In genomic region chr11:208177-208916, GRCh38 we compare ENCODE assay signal across 8 cellular contexts. TPM values are rescaled to one million over a fixed set of nuclear protein-coding genes. Genes with fewer than 3 reads are reported as not detected.
DNase-seq lines count a peak whose midpoint lies in the region; ATAC-seq and TF ChIP-seq lines count a peak whose summit lies in the region.

No MANE protein-coding gene starts in this region.

- intact Hi-C loops in activated CD4-positive, alpha-beta memory T cell treated with anti-CD3 and anti-CD28 coated beads for 36 hours (cut with micrococcal nuclease): loop anchor here (5.0 kb wide), 1 partner anchor 149 kb away; no protein-coding TSS in a partner anchor
- intact Hi-C loops in dorsolateral prefrontal cortex (cut with DNase I): loop anchor here in 1 of 2 donors (5.0 kb wide), 2 partner anchors 159 to 239 kb away; partner anchors contain the start of gene B4GALNT4
- intact Hi-C loops in right lobe of liver (cut with DNase I): no loop called here

- peaks cover 0 to 25% (median 13%) of the 10 kb centered on the region in 4 donors for H3K4me1 ChIP-seq in right lobe of liver

- peak overlapping the region; percentile 89 for H3K4me3 ChIP-seq in GM12875 (ENCODE audit: low read depth, low read length)
- peak overlapping the region; percentile 53 to 100 (median 96) for H3K4me3 ChIP-seq in dorsolateral prefrontal cortex
- peak overlapping the region; percentile 90 to 99 (median 95) for H3K4me3 ChIP-seq in right lobe of liver

- TF ChIP-seq POLR2A in right lobe of liver (IDR thresholded peaks at IDR 0.05): peak; percentile 90

- CTCF ChIA-PET in activated CD4-positive, alpha-beta memory T cell treated with anti-CD3 and anti-CD28 coated beads for 36 hours (lab: Charles Lee): interaction anchor here (1.1 to 1.5 kb wide), 4 partner anchors 28 to 327 kb away, joined by 3 to 4 read pairs (median 4); partner anchors contain the start of genes HRAS, PSMD13 and SIRT3

- H3K9me3 ChIP-seq in right lobe of liver: no peaks in the 10 kb centered on the region

- TF ChIP-seq CTCF in GM12875 (IDR thresholded peaks at IDR 0.05; ENCODE audit: borderline replicate concordance, insufficient read depth, low read depth, low read length) (no peak), dorsolateral prefrontal cortex (IDR thresholded peaks at IDR 0.05 in 54 of 56, conservative IDR thresholded peaks at IDR 0.05 in 2 of 56; ENCODE audit: low read depth in 1 of 56, partially characterized antibody in 56 of 56) (peak in 31 of 56 donors; percentile 6 to 57 (median 24)), right lobe of liver (IDR thresholded peaks at IDR 0.05) (no peak)

- peak overlapping the region; percentile 99 for H3K27ac Mint-ChIP-seq in activated CD4-positive, alpha-beta memory T cell treated with anti-CD3 and anti-CD28 coated beads for 36 hours

- no peaks in the 10 kb centered on the region for H3K9me3 Mint-ChIP-seq in activated CD4-positive, alpha-beta memory T cell treated with anti-CD3 and anti-CD28 coated beads for 36 hours

- H3K4me3 Mint-ChIP-seq in activated CD4-positive, alpha-beta memory T cell treated with anti-CD3 and anti-CD28 coated beads for 36 hours: peak overlapping the region; percentile 97

- peak; percentile 29 to 55 for DNase-seq in NCI-H524 (lab: John Stamatoyannopoulos, UW)
- DNase-seq in activated CD4-positive, alpha-beta memory T cell treated with anti-CD3 and anti-CD28 coated beads for 36 hours: peak; percentile 89
- peak; percentile 52 to 85 (median 68) for DNase-seq in dorsolateral prefrontal cortex
- peak; percentile 87 to 88 (median 87) for DNase-seq in right lobe of liver
- peak; percentile 84 for DNase-seq in stimulated activated CD4-positive, alpha-beta T cell treated with anti-CD3 and anti-CD28 coated beads, Interleukin-4, amount 100 ng/mL, for 24 hours

- H3K36me3 ChIP-seq in right lobe of liver: peaks cover 0 to 54% (median 11%) of the 10 kb centered on the region in 4 donors

- POLR2A ChIA-PET in activated CD4-positive, alpha-beta memory T cell treated with anti-CD3 and anti-CD28 coated beads for 36 hours (lab: Charles Lee): interaction anchor here (1.1 to 5.2 kb wide), 3 partner anchors 29 to 147 kb away, joined by 4 to 32 read pairs (median 10); partner anchors contain the start of genes PSMD13 and SIRT3

- ATAC-seq in HG03095 (IDR thresholded peaks at IDR 0.05; ENCODE audit: unreplicated experiment): peak; percentile 38
- peak; percentile 71 to 76 (median 72) for ATAC-seq in right lobe of liver
- no peak for ATAC-seq in GM18517 (IDR thresholded peaks at IDR 0.05; ENCODE audit: unreplicated experiment)

- H3K27ac ChIP-seq in dorsolateral prefrontal cortex: peak overlapping the region; percentile 71 to 99 (median 95)
- H3K27ac ChIP-seq in right lobe of liver: peak overlapping the region; percentile 94 to 99 (median 98)

- H3K4me1 Mint-ChIP-seq in activated CD4-positive, alpha-beta memory T cell treated with anti-CD3 and anti-CD28 coated beads for 36 hours (ENCODE audit: low read depth): peaks cover 45% of the 10 kb centered on the region

- no peaks in the 10 kb centered on the region for H3K27me3 Mint-ChIP-seq in activated CD4-positive, alpha-beta memory T cell treated with anti-CD3 and anti-CD28 coated beads for 36 hours

- H3K36me3 Mint-ChIP-seq in activated CD4-positive, alpha-beta memory T cell treated with anti-CD3 and anti-CD28 coated beads for 36 hours: peaks cover 48% of the 10 kb centered on the region

- under 1% methylated on average over 27 of the region's 57 CpGs for WGBS in right lobe of liver (ENCODE audit: insufficient coverage, low coverage, low lambda C conversion rate, missing lambda C conversion rate)

- H3K27me3 ChIP-seq in dorsolateral prefrontal cortex (no peaks in the 10 kb centered on the region), right lobe of liver (no peaks in the 10 kb centered on the region)

RNA-seq across cellular contexts. Expression of gene RIC8A, which starts 0.8 kb away (rescaled TPM):
- total RNA-seq in activated CD4-positive, alpha-beta memory T cell treated with anti-CD3 and anti-CD28 coated beads for 36 hours: 100 to 1,000 TPM; 100 to 104 TPM
- total RNA-seq in dorsolateral prefrontal cortex: 100 to 1,000 TPM in 2 of 120 experiments, 10 to 100 TPM in 118; 55.0 to 104 (median 78.7) TPM
- total RNA-seq in right lobe of liver: 10 to 100 TPM; 29.7 to 54.0 (median 32.4) TPM

RNA-seq across cellular contexts. Expression of gene BET1L, which starts 1.1 kb away (rescaled TPM):
- 10 to 100 TPM; 51.0 to 53.2 TPM for total RNA-seq in activated CD4-positive, alpha-beta memory T cell treated with anti-CD3 and anti-CD28 coated beads for 36 hours
- total RNA-seq in dorsolateral prefrontal cortex: 10 to 100 TPM; 22.9 to 47.4 (median 33.0) TPM
- 10 to 100 TPM; 17.2 to 28.9 (median 24.8) TPM for total RNA-seq in right lobe of liver

RNA-seq across cellular contexts. Expression of gene SCGB1C1, which starts 15.5 kb away (rescaled TPM):
- not detected for total RNA-seq in activated CD4-positive, alpha-beta memory T cell treated with anti-CD3 and anti-CD28 coated beads for 36 hours
- not detected for total RNA-seq in dorsolateral prefrontal cortex
- total RNA-seq in right lobe of liver: not detected

RNA-seq across cellular contexts. Expression of gene SIRT3, which starts 27.8 kb away (rescaled TPM):
- 10 to 100 TPM; 16.1 to 17.6 TPM for total RNA-seq in activated CD4-positive, alpha-beta memory T cell treated with anti-CD3 and anti-CD28 coated beads for 36 hours
- total RNA-seq in dorsolateral prefrontal cortex: 10 to 100 TPM; 32.3 to 71.0 (median 52.8) TPM
- total RNA-seq in right lobe of liver: 10 to 100 TPM in 5 of 6 experiments, 1 to 10 TPM in 1; 9.2 to 22.0 (median 15.5) TPM

RNA-seq across cellular contexts. Expression of gene PSMD13, which starts 28.4 kb away (rescaled TPM):
- 100 to 1,000 TPM; 210 to 214 TPM for total RNA-seq in activated CD4-positive, alpha-beta memory T cell treated with anti-CD3 and anti-CD28 coated beads for 36 hours
- 100 to 1,000 TPM in 5 of 120 experiments, 10 to 100 TPM in 115; 50.5 to 105 (median 80.8) TPM for total RNA-seq in dorsolateral prefrontal cortex
- total RNA-seq in right lobe of liver: 10 to 100 TPM; 46.1 to 71.5 (median 48.7) TPM

Comparison
In these comparisons a context has a peak if more than half of its experiments do, and no peak if none do; other contexts are left out.
1. CTCF ChIP-seq: peak in dorsolateral prefrontal cortex (31 of 56); none in GM12875 (single experiment) and right lobe of liver (0 of 4).
2. Peak in every context shown above with its lines, with median percentiles within 50 percentile points of each other: H3K4me3 ChIP-seq and DNase-seq.